ENCODE assay signal across 27 cellular contexts in genomic region chr1:80472145-80472544, GRCh38.
"Had no signal": no experiment of that assay in that cellular context is flagged by ENCODE, and none has a peak within 500 bp of the region (broad histone marks: within the 10 kb centered on the region; RNA-seq: fewer than 3 reads in every experiment).

No MANE protein-coding gene starts in this region.

- H3K9me3 ChIP-seq: stomach, suprapubic skin, testis, thyroid gland, tibial artery, tibial nerve, upper lobe of left lung, upper lobe of right lung, uterus, vagina had no signal

- H3K27ac ChIP-seq: stomach, suprapubic skin, testis, thoracic aorta, thyroid gland, tibial artery, tibial nerve, transverse colon, upper lobe of left lung, upper lobe of right lung, uterus, vagina had no signal

- H3K4me1 ChIP-seq: stomach, suprapubic skin, testis, thyroid gland, tibial artery, tibial nerve, transverse colon, upper lobe of left lung, upper lobe of right lung, uterus, vagina had no signal

- ATAC-seq: stimulated activated effector memory CD8-positive, alpha-beta T cell treated with anti-CD3 and anti-CD28 coated beads, Interleukin-12 subunit alpha, Interleukin-12 subunit beta, amount 100 ng/mL, for 72 hours; stimulated activated memory B cell treated with anti-CD40 and anti-IgM and Interleukin-4, amounts not matched to agents 10 μg/mL and 1 μg/mL and 100 μg/mL, for 72 hours; stimulated activated naive B cell treated with anti-CD40 and anti-IgM and Interleukin-4, amounts not matched to agents 10 μg/mL and 1 μg/mL and 100 μg/mL, for 72 hours; stimulated activated naive CD8-positive, alpha-beta T cell treated with anti-CD3 and anti-CD28 coated beads, Interleukin-15, amount 100 ng/mL, for 72 hours; stimulated activated naive CD8-positive, alpha-beta T cell treated with anti-CD3 and anti-CD28 coated beads, Interleukin-15, Interleukin-2, amounts not matched to agents 100 U/mL and 50 U/mL, for 24 hours; upper lobe of right lung had no signal

- FAIRE-seq: urothelium cell line had no signal

- H3K27me3 ChIP-seq: stomach, suprapubic skin, testis, thyroid gland, tibial artery, tibial nerve, transverse colon, upper lobe of left lung, upper lobe of right lung, uterus, vagina had no signal

- DNase-seq: stimulated activated CD4-positive, alpha-beta T cell treated with anti-CD3 and anti-CD28 coated beads, Interleukin-2, amount 100 ng/mL, for 48 hours; stimulated activated CD4-positive, alpha-beta T cell treated with anti-CD3 and anti-CD28 coated beads, Interleukin-4, amount 100 ng/mL, for 1 hour; stimulated activated CD4-positive, alpha-beta T cell treated with anti-CD3 and anti-CD28 coated beads, Interleukin-4, amount 100 ng/mL, for 24 hours; stimulated activated CD4-positive, alpha-beta T cell treated with anti-CD3 and anti-CD28 coated beads, Interleukin-4, amount 100 ng/mL, for 4 hours; stimulated activated CD8-positive, alpha-beta memory T cell treated with anti-CD3 and anti-CD28 coated beads, Interleukin-4, amount 100 ng/mL, for 48 hours; stimulated activated naive B cell treated with anti-CD40 and anti-IgM and Interleukin-4, amounts not matched to agents 10 μg/mL and 1 μg/mL and 100 μg/mL, for 72 hours; stimulated activated naive CD4-positive, alpha-beta T cell; stimulated activated naive CD4-positive, alpha-beta T cell treated with Interleukin-2 at 50 U/mL for 16 hours; stimulated activated naive CD8-positive, alpha-beta T cell treated with anti-CD3 and anti-CD28 coated beads, Interleukin-15, amount 100 ng/mL, for 72 hours; stimulated activated naive CD8-positive, alpha-beta T cell treated with anti-CD3 and anti-CD28 coated beads, Interleukin-15, Interleukin-2, amounts not matched to agents 100 U/mL and 50 U/mL, for 24 hours; stomach; substantia nigra; testis; thyroid gland; tibial artery; transverse colon; trophoblast cell; upper lobe of left lung; upper lobe of right lung; uterus had no signal

- H3K36me3 ChIP-seq: stomach, suprapubic skin, thoracic aorta, thyroid gland, tibial artery, tibial nerve, transverse colon, upper lobe of left lung, upper lobe of right lung, uterus, vagina had no signal

- H3K4me3 ChIP-seq: stomach, suprapubic skin, testis, thoracic aorta, thyroid gland, tibial artery, tibial nerve, transverse colon, upper lobe of left lung, upper lobe of right lung, uterus, vagina had no signal
